In the genomic region with DNA sequence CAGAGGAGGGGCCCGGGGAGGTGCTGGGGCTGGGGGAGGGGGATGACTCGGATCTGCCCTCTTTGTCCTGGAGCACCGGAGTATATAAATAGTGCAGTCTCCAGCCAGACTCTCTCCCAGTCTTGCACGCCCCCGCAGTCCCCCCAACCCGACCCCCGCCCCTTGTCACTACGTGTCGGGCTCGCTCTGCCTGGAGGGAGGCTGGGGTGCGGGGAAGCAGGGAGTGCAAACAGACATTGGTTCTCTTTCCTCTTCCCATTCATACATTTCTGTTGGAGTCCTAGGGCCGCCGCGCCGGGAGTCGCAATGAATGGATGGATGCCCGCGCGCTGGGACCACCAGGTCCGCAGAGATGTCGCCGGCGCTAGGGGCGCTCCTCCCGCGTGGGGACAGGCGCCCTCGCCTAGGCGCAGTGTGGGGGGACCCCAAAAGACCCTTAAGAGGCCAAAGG, we compare ENCODE assay signal across 11 cellular contexts.
DNase-seq lines count a peak whose midpoint lies in the region; ATAC-seq and TF ChIP-seq lines count a peak whose summit lies in the region.
"Had no signal": no experiment of that assay in that cellular context is flagged by ENCODE, and none has a peak within 500 bp of the region (broad histone marks: within the 10 kb centered on the region; RNA-seq: fewer than 3 reads in every experiment).

No MANE protein-coding gene starts in this region.

- H3K4me1 ChIP-seq in cardiac muscle cell (ENCODE audit: low read depth): peaks cover 13% of the 10 kb centered on the region
- no peaks in the 10 kb centered on the region for H3K4me1 ChIP-seq in uterus

- H3K27ac ChIP-seq in cardiac muscle cell (no peak overlapping the region), uterus (peak overlapping the region; percentile 42 to 43)

- peaks cover 23% of the 10 kb centered on the region for H3K4me1 Mint-ChIP-seq in neural crest cell

- TF ChIP-seq CTCF in cardiac muscle cell (IDR thresholded peaks at IDR 0.05; ENCODE audit: low read depth, low read length) (no peak), epithelial cell of proximal tubule (conservative IDR thresholded peaks at IDR 0.05; ENCODE audit: low read depth, low read length) (no peak), neural crest cell (conservative IDR thresholded peaks at IDR 0.05) (no peak), uterus (IDR thresholded peaks at IDR 0.05) (no peak)

- H3K27me3 ChIP-seq in cardiac muscle cell (peaks cover 100% of the 10 kb centered on the region), uterus (no peaks in the 10 kb centered on the region)

- H3K9me3 Mint-ChIP-seq in neural crest cell: no peaks in the 10 kb centered on the region
- H3K9me3 Mint-ChIP-seq: natural killer cell treated with Interleukin-12 subunit alpha and Interleukin-12 subunit beta and Interleukin-15 and Interleukin-18, amount 100 ng/mL, for 72 hours had no signal

- H3K36me3 Mint-ChIP-seq in neural crest cell (ENCODE audit: low read depth): no peaks in the 10 kb centered on the region
- H3K36me3 Mint-ChIP-seq: activated naive CD8-positive, alpha-beta T cell; natural killer cell treated with Interleukin-12 subunit alpha and Interleukin-12 subunit beta and Interleukin-15 and Interleukin-18, amount 100 ng/mL, for 72 hours had no signal

- H3K27ac Mint-ChIP-seq in neural crest cell (ENCODE audit: unreplicated experiment): no peak overlapping the region
- H3K27ac Mint-ChIP-seq: activated naive CD8-positive, alpha-beta T cell; natural killer cell treated with Interleukin-12 subunit alpha and Interleukin-12 subunit beta and Interleukin-15 and Interleukin-18, amount 100 ng/mL, for 72 hours had no signal

- DNase-seq in cardiac muscle cell (ENCODE audit: low read depth in 1 of 2, low spot score in 1 of 2): peak in 1 of 2 donors; percentile 52
- no peak for DNase-seq in left cardiac atrium
- no peak for DNase-seq in epithelial cell of proximal tubule (ENCODE audit: low read depth)
- DNase-seq in neural crest cell (ENCODE audit: low read depth, low spot score): peak; percentile 47
- no peak for DNase-seq in uterus
- DNase-seq in RKO (ENCODE audit: low spot score): no peak
- DNase-seq in NCI-H2196 (lab: John Stamatoyannopoulos, UW; ENCODE audit: unreplicated experiment): no peak
- DNase-seq: activated CD4-positive, alpha-beta T cell treated with anti-CD3 and anti-CD28 coated beads for 1 hour had no signal

- ATAC-seq in left cardiac atrium (no peak), GM18870 (IDR thresholded peaks at IDR 0.05; ENCODE audit: unreplicated experiment) (no peak)

- H3K36me3 ChIP-seq in cardiac muscle cell (no peaks in the 10 kb centered on the region), uterus (no peaks in the 10 kb centered on the region)

- intact Hi-C loops in left cardiac atrium (cut with DNase I): loop anchor here in 1 of 2 donors (1.0 to 10.0 kb wide), 2 partner anchors 18 to 94 kb away; no protein-coding TSS in a partner anchor
- intact Hi-C loops in uterus (cut with DNase I; ENCODE audit: low total_unique reads): no loop called here

- peak overlapping the region; percentile 91 for H3K4me3 Mint-ChIP-seq in neural crest cell
- H3K4me3 Mint-ChIP-seq: activated naive CD8-positive, alpha-beta T cell; natural killer cell treated with Interleukin-12 subunit alpha and Interleukin-12 subunit beta and Interleukin-15 and Interleukin-18, amount 100 ng/mL, for 72 hours had no signal

- peak overlapping the region; percentile 49 for H3K4me3 ChIP-seq in cardiac muscle cell
- H3K4me3 ChIP-seq in epithelial cell of proximal tubule (ENCODE audit: low read depth, low read length): peak overlapping the region; percentile 64
- peak overlapping the region; percentile 59 to 70 for H3K4me3 ChIP-seq in uterus

- H3K9me3 ChIP-seq in cardiac muscle cell (ENCODE audit: low read depth): no peaks in the 10 kb centered on the region
- H3K9me3 ChIP-seq in uterus: no peaks in the 10 kb centered on the region

- no peak for TF ChIP-seq POLR2A in uterus (IDR thresholded peaks at IDR 0.05)

- H3K27me3 Mint-ChIP-seq in neural crest cell (ENCODE audit: low read depth): peaks cover 93% of the 10 kb centered on the region
